Comparison of ENCODE assay signal across 1 cellular context in the genomic region with DNA sequence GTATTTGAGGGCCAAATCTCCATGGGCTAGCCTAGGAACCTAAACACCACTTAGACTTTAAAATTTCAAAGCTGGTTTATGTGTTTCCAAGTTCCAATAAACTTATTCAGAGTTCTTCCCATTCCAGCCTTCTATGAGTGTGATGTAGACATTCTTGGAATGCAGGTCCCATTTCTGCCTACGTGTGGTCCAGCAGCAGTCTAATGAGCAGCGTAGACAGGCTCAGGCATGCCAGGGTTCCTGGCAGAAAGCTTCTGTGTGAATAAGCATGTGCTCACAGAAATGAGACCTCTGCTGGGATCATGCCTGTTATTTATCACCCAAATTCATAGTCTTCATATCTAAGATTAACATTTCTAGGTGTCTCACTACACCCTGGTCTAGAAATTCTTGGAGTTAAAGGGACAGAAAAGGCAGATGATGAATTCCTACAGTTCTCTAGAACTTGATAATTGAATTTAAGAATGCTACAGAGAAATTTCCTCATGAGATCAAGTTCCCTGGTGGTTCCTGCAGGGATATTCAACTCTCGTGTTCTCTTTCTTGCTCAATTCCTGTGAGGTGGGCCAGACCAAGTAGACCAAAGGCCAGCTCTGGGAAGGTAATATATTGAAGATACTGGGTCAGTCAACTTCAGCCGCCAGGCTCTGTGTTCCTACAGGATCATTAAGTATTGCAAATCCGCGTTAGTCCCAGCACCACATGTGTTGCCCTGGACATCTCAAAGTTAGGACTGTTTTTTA.
TF ChIP-seq lines count a peak whose summit lies in the region.

No MANE protein-coding gene starts in this region.

TF ChIP-seq in GM23338, 12 proteins besides CTCF, POLR2A, EP300 and RAD21 (continued from another document):
- no peak for TF ChIP-seq JUNB (IDR thresholded peaks at IDR 0.05; ENCODE audit: unreplicated experiment)
- TF ChIP-seq CREB1 (CRISPR knock-in tag; IDR thresholded peaks at IDR 0.05; ENCODE audit: low read depth) = no peak
- TF ChIP-seq STAT1 (IDR thresholded peaks at IDR 0.05; ENCODE audit: unreplicated experiment) = no peak
- no peak for TF ChIP-seq ZNF331 (CRISPR knock-in tag; IDR thresholded peaks at IDR 0.05; ENCODE audit: low read depth)
- TF ChIP-seq POLR2AphosphoS5 (IDR thresholded peaks at IDR 0.05; ENCODE audit: low read depth) = no peak
- TF ChIP-seq, protein P1, sequence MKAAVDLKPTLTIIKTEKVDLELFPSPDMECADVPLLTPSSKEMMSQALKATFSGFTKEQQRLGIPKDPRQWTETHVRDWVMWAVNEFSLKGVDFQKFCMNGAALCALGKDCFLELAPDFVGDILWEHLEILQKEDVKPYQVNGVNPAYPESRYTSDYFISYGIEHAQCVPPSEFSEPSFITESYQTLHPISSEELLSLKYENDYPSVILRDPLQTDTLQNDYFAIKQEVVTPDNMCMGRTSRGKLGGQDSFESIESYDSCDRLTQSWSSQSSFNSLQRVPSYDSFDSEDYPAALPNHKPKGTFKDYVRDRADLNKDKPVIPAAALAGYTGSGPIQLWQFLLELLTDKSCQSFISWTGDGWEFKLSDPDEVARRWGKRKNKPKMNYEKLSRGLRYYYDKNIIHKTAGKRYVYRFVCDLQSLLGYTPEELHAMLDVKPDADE (IDR thresholded peaks at IDR 0.05) = no peak
- TF ChIP-seq EZH2phosphoT487 (IDR thresholded peaks at IDR 0.05; ENCODE audit: unreplicated experiment) = no peak
- TF ChIP-seq, protein P2, sequence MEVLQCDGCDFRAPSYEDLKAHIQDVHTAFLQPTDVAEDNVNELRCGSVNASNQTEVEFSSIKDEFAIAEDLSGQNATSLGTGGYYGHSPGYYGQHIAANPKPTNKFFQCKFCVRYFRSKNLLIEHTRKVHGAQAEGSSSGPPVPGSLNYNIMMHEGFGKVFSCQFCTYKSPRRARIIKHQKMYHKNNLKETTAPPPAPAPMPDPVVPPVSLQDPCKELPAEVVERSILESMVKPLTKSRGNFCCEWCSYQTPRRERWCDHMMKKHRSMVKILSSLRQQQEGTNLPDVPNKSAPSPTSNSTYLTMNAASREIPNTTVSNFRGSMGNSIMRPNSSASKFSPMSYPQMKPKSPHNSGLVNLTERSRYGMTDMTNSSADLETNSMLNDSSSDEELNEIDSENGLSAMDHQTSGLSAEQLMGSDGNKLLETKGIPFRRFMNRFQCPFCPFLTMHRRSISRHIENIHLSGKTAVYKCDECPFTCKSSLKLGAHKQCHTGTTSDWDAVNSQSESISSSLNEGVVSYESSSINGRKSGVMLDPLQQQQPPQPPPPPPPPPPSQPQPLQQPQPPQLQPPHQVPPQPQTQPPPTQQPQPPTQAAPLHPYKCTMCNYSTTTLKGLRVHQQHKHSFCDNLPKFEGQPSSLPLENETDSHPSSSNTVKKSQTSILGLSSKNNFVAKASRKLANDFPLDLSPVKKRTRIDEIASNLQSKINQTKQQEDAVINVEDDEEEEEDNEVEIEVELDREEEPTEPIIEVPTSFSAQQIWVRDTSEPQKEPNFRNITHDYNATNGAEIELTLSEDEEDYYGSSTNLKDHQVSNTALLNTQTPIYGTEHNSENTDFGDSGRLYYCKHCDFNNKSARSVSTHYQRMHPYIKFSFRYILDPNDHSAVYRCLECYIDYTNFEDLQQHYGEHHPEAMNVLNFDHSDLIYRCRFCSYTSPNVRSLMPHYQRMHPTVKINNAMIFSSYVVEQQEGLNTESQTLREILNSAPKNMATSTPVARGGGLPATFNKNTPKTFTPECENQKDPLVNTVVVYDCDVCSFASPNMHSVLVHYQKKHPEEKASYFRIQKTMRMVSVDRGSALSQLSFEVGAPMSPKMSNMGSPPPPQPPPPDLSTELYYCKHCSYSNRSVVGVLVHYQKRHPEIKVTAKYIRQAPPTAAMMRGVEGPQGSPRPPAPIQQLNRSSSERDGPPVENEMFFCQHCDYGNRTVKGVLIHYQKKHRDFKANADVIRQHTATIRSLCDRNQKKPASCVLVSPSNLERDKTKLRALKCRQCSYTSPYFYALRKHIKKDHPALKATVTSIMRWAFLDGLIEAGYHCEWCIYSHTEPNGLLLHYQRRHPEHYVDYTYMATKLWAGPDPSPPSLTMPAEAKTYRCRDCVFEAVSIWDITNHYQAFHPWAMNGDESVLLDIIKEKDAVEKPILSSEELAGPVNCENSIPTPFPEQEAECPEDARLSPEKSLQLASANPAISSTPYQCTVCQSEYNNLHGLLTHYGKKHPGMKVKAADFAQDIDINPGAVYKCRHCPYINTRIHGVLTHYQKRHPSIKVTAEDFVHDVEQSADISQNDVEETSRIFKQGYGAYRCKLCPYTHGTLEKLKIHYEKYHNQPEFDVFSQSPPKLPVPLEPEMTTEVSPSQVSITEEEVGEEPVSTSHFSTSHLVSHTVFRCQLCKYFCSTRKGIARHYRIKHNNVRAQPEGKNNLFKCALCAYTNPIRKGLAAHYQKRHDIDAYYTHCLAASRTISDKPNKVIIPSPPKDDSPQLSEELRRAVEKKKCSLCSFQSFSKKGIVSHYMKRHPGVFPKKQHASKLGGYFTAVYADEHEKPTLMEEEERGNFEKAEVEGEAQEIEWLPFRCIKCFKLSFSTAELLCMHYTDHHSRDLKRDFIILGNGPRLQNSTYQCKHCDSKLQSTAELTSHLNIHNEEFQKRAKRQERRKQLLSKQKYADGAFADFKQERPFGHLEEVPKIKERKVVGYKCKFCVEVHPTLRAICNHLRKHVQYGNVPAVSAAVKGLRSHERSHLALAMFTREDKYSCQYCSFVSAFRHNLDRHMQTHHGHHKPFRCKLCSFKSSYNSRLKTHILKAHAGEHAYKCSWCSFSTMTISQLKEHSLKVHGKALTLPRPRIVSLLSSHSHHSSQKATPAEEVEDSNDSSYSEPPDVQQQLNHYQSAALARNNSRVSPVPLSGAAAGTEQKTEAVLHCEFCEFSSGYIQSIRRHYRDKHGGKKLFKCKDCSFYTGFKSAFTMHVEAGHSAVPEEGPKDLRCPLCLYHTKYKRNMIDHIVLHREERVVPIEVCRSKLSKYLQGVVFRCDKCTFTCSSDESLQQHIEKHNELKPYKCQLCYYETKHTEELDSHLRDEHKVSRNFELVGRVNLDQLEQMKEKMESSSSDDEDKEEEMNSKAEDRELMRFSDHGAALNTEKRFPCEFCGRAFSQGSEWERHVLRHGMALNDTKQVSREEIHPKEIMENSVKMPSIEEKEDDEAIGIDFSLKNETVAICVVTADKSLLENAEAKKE (CRISPR knock-in tag; IDR thresholded peaks at IDR 0.05) = no peak
